In the genomic region with DNA sequence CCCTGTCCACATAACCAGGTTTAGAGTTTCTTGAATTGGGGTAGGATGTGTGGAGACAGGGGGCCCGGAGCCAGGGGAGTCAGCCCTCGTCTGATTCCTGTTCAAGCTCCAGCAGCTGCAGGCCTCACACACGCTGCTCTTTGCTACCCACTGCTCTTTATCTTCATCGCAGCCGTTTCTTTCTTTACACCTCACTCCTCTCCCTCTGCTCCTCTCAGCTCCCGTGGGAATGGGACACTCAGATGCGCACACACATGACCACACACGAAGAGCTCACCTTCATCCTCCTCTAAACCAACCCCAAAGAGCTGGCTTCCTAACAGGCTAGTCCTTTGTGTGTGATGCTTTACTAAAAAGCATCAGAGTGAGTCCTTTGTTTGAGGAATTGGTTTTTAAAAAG, we compare ENCODE assay signal across 20 cellular contexts.
DNase-seq lines count a peak whose midpoint lies in the region; ATAC-seq, FAIRE-seq and TF ChIP-seq lines count a peak whose summit lies in the region.
"Had no signal": no experiment of that assay in that cellular context is flagged by ENCODE, and none has a peak within 500 bp of the region (broad histone marks: within the 10 kb centered on the region; RNA-seq: fewer than 3 reads in every experiment).

No MANE protein-coding gene starts in this region.

- H2BK5ac ChIP-seq in H9 (ENCODE audit: insufficient read length, low read length) (no peak overlapping the region), H1 (ENCODE audit: low read depth, low read length) (no peak overlapping the region)

- H3K4me1 ChIP-seq in H9 (ENCODE audit: insufficient read depth, low read length): no peaks in the 10 kb centered on the region
- peaks cover 0 to 2% (median 1%) of the 10 kb centered on the region in 4 experiments; a peak in 2 of 7 replicates for H3K4me1 ChIP-seq in H1 (replicated peaks in 1 of 4; ENCODE audit: control insufficient read depth in 3 of 4, insufficient read depth in 4 of 4, low read length in 3 of 4)
- peaks cover 14% of the 10 kb centered on the region for H3K4me1 ChIP-seq in neuron (ENCODE audit: insufficient read depth, low read length)
- H3K4me1 ChIP-seq: A549 had no signal

- peaks cover 4% of the 10 kb centered on the region for H3K27me3 Mint-ChIP-seq in H9 (ENCODE audit: low read depth)

- no peak overlapping the region for H3K9ac ChIP-seq in H9 (ENCODE audit: extremely low read depth, insufficient read length, low read length)
- no peak overlapping the region for H3K9ac ChIP-seq in H1 (replicated peaks in 1 of 4; ENCODE audit: extremely low read depth in 1 of 4, low read depth in 3 of 4, low read length in 3 of 4)
- H3K9ac ChIP-seq: KMS-11 had no signal

- H4K8ac ChIP-seq in H9 (replicated peaks; ENCODE audit: insufficient read length, low read depth, low read length) (no peak overlapping the region), H1 (ENCODE audit: extremely low read depth, insufficient read depth, low read length) (no peak overlapping the region)

- H3K27ac Mint-ChIP-seq in H9: no peak overlapping the region; a peak in 1 of 7 replicates
- H3K27ac Mint-ChIP-seq: CD4-positive, alpha-beta memory T cell had no signal

- H3K36me3 ChIP-seq in H1 (ENCODE audit: control insufficient read depth in 2 of 4, insufficient read depth in 4 of 4, low read length in 3 of 4): no peaks in the 10 kb centered on the region
- no peaks in the 10 kb centered on the region for H3K36me3 ChIP-seq in neuron (ENCODE audit: insufficient read depth, low read length)

- H3K79me1 ChIP-seq in H9 (ENCODE audit: insufficient read depth, low read depth, low read length, poor library complexity, severe bottlenecking) (no peaks in the 10 kb centered on the region), H1 (ENCODE audit: low read depth, low read length) (no peaks in the 10 kb centered on the region)

- H3K23ac ChIP-seq in H9 (ENCODE audit: insufficient read length, low read depth, low read length): no peak overlapping the region
- no peak overlapping the region for H3K23ac ChIP-seq in H1 (ENCODE audit: insufficient read length)

- peaks cover 6 to 22% (median 7%) of the 10 kb centered on the region in 3 experiments; a peak in 6 of 7 replicates for H3K36me3 Mint-ChIP-seq in H9 (ENCODE audit: insufficient read depth in 1 of 3, low read depth in 3 of 3)
- H3K36me3 Mint-ChIP-seq: CD4-positive, alpha-beta memory T cell had no signal

- H2BK20ac ChIP-seq in H9 (ENCODE audit: low read depth, low read length, poor library complexity, severe bottlenecking) (no peak overlapping the region), H1 (ENCODE audit: low read length) (no peak overlapping the region)

- H3K23me2 ChIP-seq in H9 (ENCODE audit: insufficient read length, low read depth, low read length, poor library complexity, severe bottlenecking): no peaks in the 10 kb centered on the region
- H3K23me2 ChIP-seq in H1 (ENCODE audit: low read depth, low read length): no peaks in the 10 kb centered on the region

- H3K27me3 ChIP-seq in H9 (ENCODE audit: insufficient read depth, low read length) (no peaks in the 10 kb centered on the region), H1 (replicated peaks in 1 of 4; ENCODE audit: control insufficient read depth in 3 of 4, extremely low read depth in 1 of 4, insufficient read depth in 3 of 4, low read length in 3 of 4) (no peaks in the 10 kb centered on the region), neuron (ENCODE audit: insufficient read depth, low read length) (no peaks in the 10 kb centered on the region)

- H2BK15ac ChIP-seq in H9 (ENCODE audit: low read depth, low read length): no peak overlapping the region
- 0 out of 2 replicates have a peak overlapping the region, but pooled peaks have one; percentile 34 for H2BK15ac ChIP-seq in H1 (ENCODE audit: low read length)

- no peak overlapping the region for H2AK5ac ChIP-seq in H9 (ENCODE audit: insufficient read length, low read length)
- no peak overlapping the region for H2AK5ac ChIP-seq in H1 (ENCODE audit: low read depth, low read length)

- H4K20me1 ChIP-seq in H9 (ENCODE audit: control insufficient read depth, insufficient read depth, insufficient read length) (no peaks in the 10 kb centered on the region), H1 (replicated peaks in 1 of 2; ENCODE audit: control insufficient read depth in 1 of 2, insufficient read depth in 2 of 2, low read length in 2 of 2) (no peaks in the 10 kb centered on the region)

- H3K9me3 ChIP-seq in H9 (ENCODE audit: control insufficient read depth, low read depth, low read length) (peaks cover 4% of the 10 kb centered on the region), H1 (ENCODE audit: insufficient read depth in 2 of 2, low read depth in 1 of 2, low read length in 1 of 2) (peaks cover 0 to 9% of the 10 kb centered on the region in 2 experiments; a peak in 2 of 4 replicates), neuron (ENCODE audit: low read length) (peaks cover 5% of the 10 kb centered on the region)
- H3K9me3 ChIP-seq: A549 had no signal

- H3K14ac ChIP-seq in H9 (ENCODE audit: insufficient read depth, low read length) (no peak overlapping the region; the same call in 1 of the 2 replicates), H1 (ENCODE audit: insufficient read length) (no peak overlapping the region)

- no peak for TF ChIP-seq RAD21 in H1 (IDR thresholded peaks at IDR 0.05 in 1 of 2, conservative IDR thresholded peaks at IDR 0.05 in 1 of 2; ENCODE audit: low read depth in 2 of 2, low read length in 2 of 2)

- H3K4me2 ChIP-seq in H9 (ENCODE audit: insufficient read depth, insufficient read length, low read length) (no peak overlapping the region), H1 (ENCODE audit: insufficient read depth in 1 of 2, low read depth in 2 of 2, low read length in 2 of 2) (no peak overlapping the region)
- H3K4me2 ChIP-seq: A549, KMS-11, PC-9 had no signal

- no peak for FAIRE-seq in H1 (lab: Jason Lieb, UNC)
- no peak for FAIRE-seq in D721Med (lab: Jason Lieb, UNC)
- FAIRE-seq: A549, GM12892, GM18507 had no signal

- no CpG with 5 or more reads among the region's 8 CpGs for WGBS in H9 (ENCODE audit: extremely low coverage, insufficient read length, low lambda C conversion rate)
- WGBS in H1 (ENCODE audit: extremely low coverage in 1 of 2, insufficient coverage in 1 of 2, insufficient read length in 1 of 2, insufficient replicate concordance in 2 of 2, low coverage in 1 of 2, low lambda C conversion rate in 2 of 2, missing lambda C conversion rate in 1 of 2), 2 experiments: 75% methylated on average over 8 of the region's 8 CpGs; no CpG with 5 or more reads in 1 of the 2 experiments

- no peak overlapping the region for H3T11ph ChIP-seq in H9 (ENCODE audit: low read length)

- H2BK120ac ChIP-seq in H9 (ENCODE audit: low read depth, low read length, poor library complexity, severe bottlenecking) (no peak overlapping the region), H1 (replicated peaks; ENCODE audit: low read depth, low read length) (no peak overlapping the region)

- H3K79me2 ChIP-seq in H9 (ENCODE audit: insufficient read depth, low read length) (no peaks in the 10 kb centered on the region), H1 (ENCODE audit: control insufficient read depth in 1 of 2, insufficient read depth in 2 of 2, low read length in 2 of 2) (no peaks in the 10 kb centered on the region)

- H3K27ac ChIP-seq in H9 (ENCODE audit: insufficient read length, low read depth, low read length): no peak overlapping the region
- H3K27ac ChIP-seq in H1 (ENCODE audit: low read depth, low read length): no peak overlapping the region
- H3K27ac ChIP-seq: A549, KMS-11, PC-9, RWPE1 had no signal

- H4K5ac ChIP-seq in H9 (ENCODE audit: insufficient read length, low read depth, low read length): no peak overlapping the region
- H4K5ac ChIP-seq in H1 (ENCODE audit: insufficient read length, low read depth, low read length): no peak overlapping the region

- peaks cover 8% of the 10 kb centered on the region in 2 experiments for H3K4me1 Mint-ChIP-seq in H9
- H3K4me1 Mint-ChIP-seq: CD4-positive, alpha-beta memory T cell had no signal

- TF ChIP-seq CTCF in H9 (conservative IDR thresholded peaks at IDR 0.05) (no peak), H1 (IDR thresholded peaks at IDR 0.05; ENCODE audit: control extremely low read depth in 1 of 3, insufficient read depth in 1 of 3, low read depth in 1 of 3, low read length in 3 of 3) (no peak), D721Med (IDR thresholded peaks at IDR 0.05; ENCODE audit: insufficient read depth, missing control alignments) (no peak)

- POLR2A ChIA-PET in H1 (lab: Charles Lee; ENCODE audit: partially characterized antibody): no interaction called here

- TF ChIP-seq POLR2A in H1 (IDR thresholded peaks at IDR 0.05; ENCODE audit: control extremely low read depth in 1 of 2, low read depth in 2 of 2, low read length in 2 of 2): no peak

- H3K4ac ChIP-seq in H9 (ENCODE audit: low read depth, low read length) (no peak overlapping the region), H1 (replicated peaks; ENCODE audit: insufficient read length, low read depth, low read length) (no peak overlapping the region)

- H4K91ac ChIP-seq in H9 (ENCODE audit: insufficient read length, low read depth, low read length) (no peak overlapping the region), H1 (replicated peaks; ENCODE audit: insufficient read length, low read length) (no peak overlapping the region)

- ATAC-seq in HG03439 (IDR thresholded peaks at IDR 0.05; ENCODE audit: unreplicated experiment): no peak
- ATAC-seq: A549 had no signal

- no peak overlapping the region for H3K4me3 Mint-ChIP-seq in H9
- H3K4me3 Mint-ChIP-seq: CD4-positive, alpha-beta memory T cell had no signal

- TF ChIP-seq EP300 in H1 (IDR thresholded peaks at IDR 0.05; ENCODE audit: borderline replicate concordance in 1 of 2, low read depth in 2 of 2, low read length in 2 of 2): no peak

- CTCF ChIA-PET in H1 (lab: Charles Lee; ENCODE audit: partially characterized antibody): interaction anchor here (0.8 to 1.8 kb wide), 4 partner anchors 8 to 456 kb away, joined by 3 read pairs; no protein-coding TSS in a partner anchor

- H3K18ac ChIP-seq in H9 (ENCODE audit: insufficient read length, low read depth, low read length) (peak overlapping the region; percentile 50), H1 (ENCODE audit: extremely low read depth, low read length) (no peak overlapping the region)

- H2AFZ ChIP-seq in H9 (ENCODE audit: low read length) (no peak overlapping the region), H1 (ENCODE audit: low read length) (peak overlapping the region; percentile 88), neuron (ENCODE audit: low read depth, low read length) (peak overlapping the region; percentile 58)
- H2AFZ ChIP-seq: PC-9 had no signal

- H3K4me3 ChIP-seq in H1 (ENCODE audit: extremely low read depth in 1 of 4, insufficient read depth in 2 of 4, low read depth in 3 of 4, low read length in 4 of 4) (no peak overlapping the region), neuron (ENCODE audit: low read length) (no peak overlapping the region)
- H3K4me3 ChIP-seq: A549, PC-9 had no signal

- H3K56ac ChIP-seq in H9 (ENCODE audit: insufficient read length, low read depth, low read length) (no peak overlapping the region), H1 (replicated peaks; ENCODE audit: insufficient read length, low read depth, low read length) (no peak overlapping the region)

- H2BK12ac ChIP-seq in H9 (ENCODE audit: insufficient read length, low read depth, low read length): no peak overlapping the region
- H2BK12ac ChIP-seq in H1 (ENCODE audit: low read depth, low read length): no peak overlapping the region

- H3K9me3 Mint-ChIP-seq in H9: peaks cover 20 to 22% of the 10 kb centered on the region in 2 experiments

- DNase-seq in H9: no peak
- DNase-seq in NCI-H526 treated with DMSO at 0.1 percent for 48 hours (lab: John Stamatoyannopoulos, UW): peak; percentile 57
- DNase-seq in H1 (ENCODE audit: low read depth in 1 of 2, low spot score in 2 of 2): no peak
- no peak for DNase-seq in D721Med (ENCODE audit: insufficient read length, low spot score)
- DNase-seq in NCI-H82 treated with DMSO at 0.1 percent for 48 hours (lab: John Stamatoyannopoulos, UW; ENCODE audit: unreplicated experiment): no peak
- DNase-seq: Calu3; CD4-positive, alpha-beta memory T cell; DMS53; H7; MV-4-11; NCI-H187; NCI-H510A; PC-9 had no signal
